1 cellular context compared by ENCODE assay signal in genomic region chr16:20741555-20742285, GRCh38.
TF ChIP-seq lines count a peak whose summit lies in the region.

A gene with protein sequence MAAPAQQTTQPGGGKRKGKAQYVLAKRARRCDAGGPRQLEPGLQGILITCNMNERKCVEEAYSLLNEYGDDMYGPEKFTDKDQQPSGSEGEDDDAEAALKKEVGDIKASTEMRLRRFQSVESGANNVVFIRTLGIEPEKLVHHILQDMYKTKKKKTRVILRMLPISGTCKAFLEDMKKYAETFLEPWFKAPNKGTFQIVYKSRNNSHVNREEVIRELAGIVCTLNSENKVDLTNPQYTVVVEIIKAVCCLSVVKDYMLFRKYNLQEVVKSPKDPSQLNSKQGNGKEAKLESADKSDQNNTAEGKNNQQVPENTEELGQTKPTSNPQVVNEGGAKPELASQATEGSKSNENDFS (minus strand): TSS chr16:20741818. CDS start chr16:20741739, 79 bp downstream.

TF ChIP-seq in K562, 482 proteins besides CTCF, POLR2A, EP300 and RAD21 (continued from another document and continues in another):
- TF ChIP-seq, protein P1, sequence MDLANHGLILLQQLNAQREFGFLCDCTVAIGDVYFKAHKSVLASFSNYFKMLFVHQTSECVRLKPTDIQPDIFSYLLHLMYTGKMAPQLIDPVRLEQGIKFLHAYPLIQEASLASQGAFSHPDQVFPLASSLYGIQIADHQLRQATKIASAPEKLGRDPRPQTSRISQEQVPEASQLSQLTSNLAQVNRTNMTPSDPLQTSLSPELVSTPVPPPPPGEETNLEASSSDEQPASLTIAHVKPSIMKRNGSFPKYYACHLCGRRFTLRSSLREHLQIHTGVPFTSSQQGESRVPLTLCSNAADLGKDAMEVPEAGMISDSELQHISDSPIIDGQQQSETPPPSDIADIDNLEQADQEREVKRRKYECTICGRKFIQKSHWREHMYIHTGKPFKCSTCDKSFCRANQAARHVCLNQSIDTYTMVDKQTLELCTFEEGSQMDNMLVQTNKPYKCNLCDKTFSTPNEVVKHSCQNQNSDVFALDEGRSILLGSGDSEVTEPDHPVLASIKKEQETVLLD (IDR thresholded peaks at IDR 0.05): peak; percentile 26; the same call in 1 of the 2 replicates
- TF ChIP-seq CTCFL (IDR thresholded peaks at IDR 0.05; ENCODE audit: borderline replicate concordance, insufficient read depth, low read depth, low read length, poor library complexity, severe bottlenecking) (peak; percentile 69), KLF10 (CRISPR knock-in tag; IDR thresholded peaks at IDR 0.05) (no peak), ZNF75A (CRISPR knock-in tag; IDR thresholded peaks at IDR 0.05) (no peak), MXD1 (CRISPR knock-in tag; IDR thresholded peaks at IDR 0.05; ENCODE audit: borderline replicate concordance, poor library complexity, severe bottlenecking) (no peak), PYGO2 (tag; IDR thresholded peaks at IDR 0.05) (no peak), IRF2 (CRISPR knock-in tag; IDR thresholded peaks at IDR 0.05) (no peak), NFXL1 (CRISPR knock-in tag; IDR thresholded peaks at IDR 0.05) (no peak), TEAD4 (IDR thresholded peaks at IDR 0.05; ENCODE audit: low read length) (peak; percentile 69), TEAD4 (CRISPR knock-in tag; IDR thresholded peaks at IDR 0.05; ENCODE audit: borderline replicate concordance) (no peak), CBFB (CRISPR knock-in tag; IDR thresholded peaks at IDR 0.05) (no peak), ATF1 (CRISPR knock-in tag; IDR thresholded peaks at IDR 0.05) (peak; percentile 98), ATF1 (tag; IDR thresholded peaks at IDR 0.05) (peak; percentile 99), JUND (IDR thresholded peaks at IDR 0.05; ENCODE audit: borderline replicate concordance, low read depth, low read length) (peak; percentile 74), JUND (tag; IDR thresholded peaks at IDR 0.05; ENCODE audit: borderline replicate concordance, low read depth, low read length) (peak; percentile 12; the same call in 1 of the 3 replicates), ZC3H8 (IDR thresholded peaks at IDR 0.05) (no peak), ILF3 (IDR thresholded peaks at IDR 0.05; ENCODE audit: borderline replicate concordance) (no peak), ZNF445 (CRISPR knock-in tag; IDR thresholded peaks at IDR 0.05; ENCODE audit: low read depth) (no peak), E2F3 (CRISPR knock-in tag; IDR thresholded peaks at IDR 0.05) (no peak), NCOR1 (IDR thresholded peaks at IDR 0.05) (peak; percentile 41), SMAD4 (CRISPR knock-in tag; conservative IDR thresholded peaks at IDR 0.05) (peak; percentile 64), RBM17 (IDR thresholded peaks at IDR 0.05; ENCODE audit: borderline replicate concordance, low read depth, low read length) (no peak), TGIF2 (CRISPR knock-in tag; IDR thresholded peaks at IDR 0.05) (no peak), MEIS2 (IDR thresholded peaks at IDR 0.05; ENCODE audit: partially characterized antibody) (no peak), MXI1 (IDR thresholded peaks at IDR 0.05; ENCODE audit: low read depth, low read length) (no peak), SP2 (IDR thresholded peaks at IDR 0.05; ENCODE audit: extremely low read depth, low read depth, low read length, poor library complexity, severe bottlenecking) (no peak), ZNF384 (IDR thresholded peaks at IDR 0.05; ENCODE audit: low read depth, low read length) (peak; percentile 6; the same call in 1 of the 2 replicates), ZBTB17 (CRISPR knock-in tag; IDR thresholded peaks at IDR 0.05) (peak; percentile 53; the same call in 1 of the 2 replicates), ELF1 (tag; IDR thresholded peaks at IDR 0.05) (no peak), CEBPB (tag; IDR thresholded peaks at IDR 0.05) (no peak), U2AF2 (optimal IDR thresholded peaks at IDR 0.05; ENCODE audit: low read depth, low read length) (no peak), SIN3A (IDR thresholded peaks at IDR 0.05; ENCODE audit: borderline replicate concordance in 2 of 2, control insufficient read depth in 1 of 2, low read depth in 2 of 2, low read length in 2 of 2) (peak in 1 of 2 experiments; percentile 78; a peak in 2 of 4 replicates), KAT8 (IDR thresholded peaks at IDR 0.05; ENCODE audit: low read depth) (no peak), ZNF143 (CRISPR knock-in tag; IDR thresholded peaks at IDR 0.05) (no peak), ZMIZ1 (IDR thresholded peaks at IDR 0.05; ENCODE audit: low read depth in 2 of 2, low read length in 2 of 2) (peak in 1 of 2 experiments; percentile 53; a peak in 1 of 4 replicates), NFATC3 (IDR thresholded peaks at IDR 0.05) (no peak), SREBF2 (CRISPR knock-in tag; IDR thresholded peaks at IDR 0.05) (no peak), TFAP4 (CRISPR knock-in tag; IDR thresholded peaks at IDR 0.05; ENCODE audit: borderline replicate concordance) (peak; percentile 79), ZNF354B (CRISPR knock-in tag; IDR thresholded peaks at IDR 0.05) (no peak)
- TF ChIP-seq, protein P2, sequence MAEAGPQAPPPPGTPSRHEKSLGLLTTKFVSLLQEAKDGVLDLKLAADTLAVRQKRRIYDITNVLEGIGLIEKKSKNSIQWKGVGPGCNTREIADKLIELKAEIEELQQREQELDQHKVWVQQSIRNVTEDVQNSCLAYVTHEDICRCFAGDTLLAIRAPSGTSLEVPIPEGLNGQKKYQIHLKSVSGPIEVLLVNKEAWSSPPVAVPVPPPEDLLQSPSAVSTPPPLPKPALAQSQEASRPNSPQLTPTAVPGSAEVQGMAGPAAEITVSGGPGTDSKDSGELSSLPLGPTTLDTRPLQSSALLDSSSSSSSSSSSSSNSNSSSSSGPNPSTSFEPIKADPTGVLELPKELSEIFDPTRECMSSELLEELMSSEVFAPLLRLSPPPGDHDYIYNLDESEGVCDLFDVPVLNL (CRISPR knock-in tag; IDR thresholded peaks at IDR 0.05; ENCODE audit: low read depth): no peak; the same call in 1 of the 2 replicates
- TF ChIP-seq, protein P3, sequence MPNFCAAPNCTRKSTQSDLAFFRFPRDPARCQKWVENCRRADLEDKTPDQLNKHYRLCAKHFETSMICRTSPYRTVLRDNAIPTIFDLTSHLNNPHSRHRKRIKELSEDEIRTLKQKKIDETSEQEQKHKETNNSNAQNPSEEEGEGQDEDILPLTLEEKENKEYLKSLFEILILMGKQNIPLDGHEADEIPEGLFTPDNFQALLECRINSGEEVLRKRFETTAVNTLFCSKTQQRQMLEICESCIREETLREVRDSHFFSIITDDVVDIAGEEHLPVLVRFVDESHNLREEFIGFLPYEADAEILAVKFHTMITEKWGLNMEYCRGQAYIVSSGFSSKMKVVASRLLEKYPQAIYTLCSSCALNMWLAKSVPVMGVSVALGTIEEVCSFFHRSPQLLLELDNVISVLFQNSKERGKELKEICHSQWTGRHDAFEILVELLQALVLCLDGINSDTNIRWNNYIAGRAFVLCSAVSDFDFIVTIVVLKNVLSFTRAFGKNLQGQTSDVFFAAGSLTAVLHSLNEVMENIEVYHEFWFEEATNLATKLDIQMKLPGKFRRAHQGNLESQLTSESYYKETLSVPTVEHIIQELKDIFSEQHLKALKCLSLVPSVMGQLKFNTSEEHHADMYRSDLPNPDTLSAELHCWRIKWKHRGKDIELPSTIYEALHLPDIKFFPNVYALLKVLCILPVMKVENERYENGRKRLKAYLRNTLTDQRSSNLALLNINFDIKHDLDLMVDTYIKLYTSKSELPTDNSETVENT (CRISPR knock-in tag; IDR thresholded peaks at IDR 0.05): peak; percentile 46; the same call in 1 of the 2 replicates
- TF ChIP-seq, protein P4, sequence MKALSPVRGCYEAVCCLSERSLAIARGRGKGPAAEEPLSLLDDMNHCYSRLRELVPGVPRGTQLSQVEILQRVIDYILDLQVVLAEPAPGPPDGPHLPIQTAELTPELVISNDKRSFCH (CRISPR knock-in tag; IDR thresholded peaks at IDR 0.05): no peak
- TF ChIP-seq, protein P4 (tag; IDR thresholded peaks at IDR 0.05): 0 out of 2 replicates have a peak, but pooled peaks have one; percentile 31
- TF ChIP-seq, protein P5, sequence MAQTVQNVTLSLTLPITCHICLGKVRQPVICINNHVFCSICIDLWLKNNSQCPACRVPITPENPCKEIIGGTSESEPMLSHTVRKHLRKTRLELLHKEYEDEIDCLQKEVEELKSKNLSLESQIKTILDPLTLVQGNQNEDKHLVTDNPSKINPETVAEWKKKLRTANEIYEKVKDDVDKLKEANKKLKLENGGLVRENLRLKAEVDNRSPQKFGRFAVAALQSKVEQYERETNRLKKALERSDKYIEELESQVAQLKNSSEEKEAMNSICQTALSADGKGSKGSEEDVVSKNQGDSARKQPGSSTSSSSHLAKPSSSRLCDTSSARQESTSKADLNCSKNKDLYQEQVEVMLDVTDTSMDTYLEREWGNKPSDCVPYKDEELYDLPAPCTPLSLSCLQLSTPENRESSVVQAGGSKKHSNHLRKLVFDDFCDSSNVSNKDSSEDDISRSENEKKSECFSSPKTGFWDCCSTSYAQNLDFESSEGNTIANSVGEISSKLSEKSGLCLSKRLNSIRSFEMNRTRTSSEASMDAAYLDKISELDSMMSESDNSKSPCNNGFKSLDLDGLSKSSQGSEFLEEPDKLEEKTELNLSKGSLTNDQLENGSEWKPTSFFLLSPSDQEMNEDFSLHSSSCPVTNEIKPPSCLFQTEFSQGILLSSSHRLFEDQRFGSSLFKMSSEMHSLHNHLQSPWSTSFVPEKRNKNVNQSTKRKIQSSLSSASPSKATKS (CRISPR knock-in tag; IDR thresholded peaks at IDR 0.05): no peak
- TF ChIP-seq, protein P6, sequence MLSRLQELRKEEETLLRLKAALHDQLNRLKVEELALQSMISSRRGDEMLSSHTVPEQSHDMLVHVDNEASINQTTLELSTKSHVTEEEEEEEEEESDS (CRISPR knock-in tag; IDR thresholded peaks at IDR 0.05): no peak
- TF ChIP-seq, protein P7, sequence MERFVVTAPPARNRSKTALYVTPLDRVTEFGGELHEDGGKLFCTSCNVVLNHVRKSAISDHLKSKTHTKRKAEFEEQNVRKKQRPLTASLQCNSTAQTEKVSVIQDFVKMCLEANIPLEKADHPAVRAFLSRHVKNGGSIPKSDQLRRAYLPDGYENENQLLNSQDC (CRISPR knock-in tag; IDR thresholded peaks at IDR 0.05): no peak
- TF ChIP-seq, protein P8, sequence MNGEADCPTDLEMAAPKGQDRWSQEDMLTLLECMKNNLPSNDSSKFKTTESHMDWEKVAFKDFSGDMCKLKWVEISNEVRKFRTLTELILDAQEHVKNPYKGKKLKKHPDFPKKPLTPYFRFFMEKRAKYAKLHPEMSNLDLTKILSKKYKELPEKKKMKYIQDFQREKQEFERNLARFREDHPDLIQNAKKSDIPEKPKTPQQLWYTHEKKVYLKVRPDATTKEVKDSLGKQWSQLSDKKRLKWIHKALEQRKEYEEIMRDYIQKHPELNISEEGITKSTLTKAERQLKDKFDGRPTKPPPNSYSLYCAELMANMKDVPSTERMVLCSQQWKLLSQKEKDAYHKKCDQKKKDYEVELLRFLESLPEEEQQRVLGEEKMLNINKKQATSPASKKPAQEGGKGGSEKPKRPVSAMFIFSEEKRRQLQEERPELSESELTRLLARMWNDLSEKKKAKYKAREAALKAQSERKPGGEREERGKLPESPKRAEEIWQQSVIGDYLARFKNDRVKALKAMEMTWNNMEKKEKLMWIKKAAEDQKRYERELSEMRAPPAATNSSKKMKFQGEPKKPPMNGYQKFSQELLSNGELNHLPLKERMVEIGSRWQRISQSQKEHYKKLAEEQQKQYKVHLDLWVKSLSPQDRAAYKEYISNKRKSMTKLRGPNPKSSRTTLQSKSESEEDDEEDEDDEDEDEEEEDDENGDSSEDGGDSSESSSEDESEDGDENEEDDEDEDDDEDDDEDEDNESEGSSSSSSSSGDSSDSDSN (IDR thresholded peaks at IDR 0.05; ENCODE audit: borderline replicate concordance in 1 of 2, low read depth in 2 of 2, low read length in 2 of 2): no peak
